1 cellular context compared by ENCODE assay signal in genomic region chr9:93095205-93096130, GRCh38.
TF ChIP-seq lines count a peak whose summit lies in the region.

No MANE protein-coding gene starts in this region.

TF ChIP-seq in K562, 482 proteins besides CTCF, POLR2A, EP300 and RAD21 (continued from another document and continues in another):
- TF ChIP-seq MBD2 (IDR thresholded peaks at IDR 0.05; ENCODE audit: borderline replicate concordance, low read depth) (no peak), NONO (IDR thresholded peaks at IDR 0.05; ENCODE audit: low read depth in 2 of 2, low read length in 1 of 2) (peak in 1 of 2 experiments; percentile 46; a peak in 1 of 4 replicates), CHD2 (IDR thresholded peaks at IDR 0.05; ENCODE audit: low read depth, low read length) (no peak), GABPA (tag; conservative IDR thresholded peaks at IDR 0.05; ENCODE audit: low read depth) (peak; percentile 83), USF2 (CRISPR knock-in tag; IDR thresholded peaks at IDR 0.05) (no peak), MAX (CRISPR knock-in tag; IDR thresholded peaks at IDR 0.05) (0 out of 2 replicates have a peak, but pooled peaks have one; percentile 28), PHF8 (IDR thresholded peaks at IDR 0.05; ENCODE audit: borderline replicate concordance, low read length) (peak; percentile 89; the same call in 1 of the 2 replicates), L3MBTL2 (IDR thresholded peaks at IDR 0.05) (peak; percentile 60; the same call in 1 of the 2 replicates), ZNF785 (CRISPR knock-in tag; IDR thresholded peaks at IDR 0.05) (no peak), ZNF561 (CRISPR knock-in tag; conservative IDR thresholded peaks at IDR 0.05) (no peak), ZBTB11 (CRISPR knock-in tag; IDR thresholded peaks at IDR 0.05) (peak in 1 of 3 experiments; percentile 50; a peak in 1 of 6 replicates), UBTF (IDR thresholded peaks at IDR 0.05; ENCODE audit: borderline replicate concordance in 1 of 2, low read depth in 2 of 2, low read length in 2 of 2) (peak; percentile 67 to 88; a peak in 1 of 4 replicates), RBFOX2 (IDR thresholded peaks at IDR 0.05; ENCODE audit: low read depth, low read length) (peak; percentile 93), PHF20 (IDR thresholded peaks at IDR 0.05; ENCODE audit: partially characterized antibody) (peak; percentile 30), ZNF830 (CRISPR knock-in tag; IDR thresholded peaks at IDR 0.05) (peak; percentile 81; the same call in 1 of the 2 replicates), ZNF263 (CRISPR knock-in tag; IDR thresholded peaks at IDR 0.05; ENCODE audit: borderline replicate concordance) (no peak), TEAD4 (IDR thresholded peaks at IDR 0.05; ENCODE audit: low read length) (0 out of 2 replicates have a peak, but pooled peaks have one; percentile 11), TEAD4 (CRISPR knock-in tag; IDR thresholded peaks at IDR 0.05; ENCODE audit: borderline replicate concordance) (no peak), SUPT5H (IDR thresholded peaks at IDR 0.05) (peak; percentile 87), CHCHD3 (CRISPR knock-in tag; IDR thresholded peaks at IDR 0.05) (no peak), PML (IDR thresholded peaks at IDR 0.05; ENCODE audit: low read length) (peak; percentile 50; the same call in 1 of the 2 replicates), ZMIZ1 (IDR thresholded peaks at IDR 0.05; ENCODE audit: low read depth in 2 of 2, low read length in 2 of 2) (0 out of 4 replicates have a peak, but pooled peaks of 1 of the 2 experiments have one; percentile 43), ZNF217 (CRISPR knock-in tag; IDR thresholded peaks at IDR 0.05) (no peak), RBM25 (IDR thresholded peaks at IDR 0.05; ENCODE audit: low read depth, low read length, severe bottlenecking) (peak; percentile 28), DACH1 (IDR thresholded peaks at IDR 0.05; ENCODE audit: partially characterized antibody) (no peak), HCFC1 (IDR thresholded peaks at IDR 0.05; ENCODE audit: low read depth, low read length) (peak; percentile 28; the same call in 1 of the 2 replicates), CBFB (CRISPR knock-in tag; IDR thresholded peaks at IDR 0.05) (no peak), NR2C1 (IDR thresholded peaks at IDR 0.05) (no peak), NR2C1 (tag; IDR thresholded peaks at IDR 0.05) (peak; percentile 30; the same call in 1 of the 2 replicates), CCNT2 (IDR thresholded peaks at IDR 0.05; ENCODE audit: borderline replicate concordance, extremely low read depth, insufficient read length, low read depth, low read length) (peak; percentile 80), HOMEZ (CRISPR knock-in tag; IDR thresholded peaks at IDR 0.05) (no peak), HDGF (IDR thresholded peaks at IDR 0.05) (no peak), ATF7 (IDR thresholded peaks at IDR 0.05) (peak; percentile 42; the same call in 1 of the 2 replicates), GTF2E2 (tag; IDR thresholded peaks at IDR 0.05) (no peak; the same call in 1 of the 2 replicates), CXXC5 (CRISPR knock-in tag; IDR thresholded peaks at IDR 0.05) (peak; percentile 93), FOXM1 (IDR thresholded peaks at IDR 0.05; ENCODE audit: low read depth) (no peak), FOXM1 (CRISPR knock-in tag; IDR thresholded peaks at IDR 0.05; ENCODE audit: low read depth) (no peak), FOXP4 (CRISPR knock-in tag; IDR thresholded peaks at IDR 0.05; ENCODE audit: borderline replicate concordance) (0 out of 2 replicates have a peak, but pooled peaks have one; percentile 70), SOX6 (IDR thresholded peaks at IDR 0.05) (0 out of 2 replicates have a peak, but pooled peaks have one; percentile 8), NFIC (IDR thresholded peaks at IDR 0.05) (0 out of 2 replicates have a peak, but pooled peaks have one; percentile 29), CHD1 (IDR thresholded peaks at IDR 0.05; ENCODE audit: low read length) (peak; percentile 48), ZNF586 (CRISPR knock-in tag; conservative IDR thresholded peaks at IDR 0.05) (no peak), POLR2H (tag; IDR thresholded peaks at IDR 0.05; ENCODE audit: low read depth) (peak; percentile 83), OTX1 (CRISPR knock-in tag; IDR thresholded peaks at IDR 0.05) (no peak), CEBPB (tag; IDR thresholded peaks at IDR 0.05) (no peak), RUNX1 (IDR thresholded peaks at IDR 0.05; ENCODE audit: low read depth) (no peak), TCF15 (CRISPR knock-in tag; IDR thresholded peaks at IDR 0.05) (no peak), ARID3B (CRISPR knock-in tag; IDR thresholded peaks at IDR 0.05; ENCODE audit: borderline replicate concordance) (no peak), MTA1 (IDR thresholded peaks at IDR 0.05; ENCODE audit: borderline replicate concordance) (0 out of 2 replicates have a peak, but pooled peaks have one; percentile 13), POLR2B (IDR thresholded peaks at IDR 0.05; ENCODE audit: low read depth, partially characterized antibody) (peak; percentile 72)
